ENCODE assay signal across 8 cellular contexts in the genomic region with DNA sequence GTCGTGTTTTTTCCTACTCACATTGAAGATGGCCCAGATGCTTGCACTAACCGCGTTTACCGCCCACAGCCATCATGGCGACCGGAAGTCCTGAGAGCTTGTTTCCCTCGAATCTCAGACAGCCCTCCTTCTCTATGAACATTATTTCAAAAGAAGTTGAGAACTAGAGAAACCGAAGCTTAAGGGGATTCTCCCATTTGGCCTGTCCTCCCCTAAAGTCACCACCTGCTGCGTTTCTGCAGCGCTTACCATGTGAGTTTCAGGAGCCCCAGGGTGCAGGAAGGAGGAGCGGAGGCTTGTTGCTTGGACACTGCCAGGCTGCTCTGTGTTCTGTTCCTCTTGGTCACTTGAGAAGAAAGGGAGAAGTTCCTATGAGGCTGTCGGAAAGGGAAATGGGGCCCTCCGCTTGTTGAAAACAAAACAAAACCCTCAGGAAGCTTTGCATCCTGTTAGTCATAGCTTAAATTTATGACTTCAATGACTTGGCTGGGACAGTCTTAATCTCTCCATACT. TPM values are rescaled to one million over a fixed set of nuclear protein-coding genes. Genes with fewer than 3 reads are reported as not detected.
A peak's percentile ranks its signal among the peaks of the same experiment; 100 is the strongest.
DNase-seq lines count a peak whose midpoint lies in the region; ATAC-seq and TF ChIP-seq lines count a peak whose summit lies in the region.

No MANE protein-coding gene starts in this region.

- H3K9me3 ChIP-seq in A673 (ENCODE audit: low read depth, low read length, poor library complexity, severe bottlenecking) = no peaks in the 10 kb centered on the region
- H3K9me3 ChIP-seq in mucosa of descending colon = no peaks in the 10 kb centered on the region

- no peaks in the 10 kb centered on the region for H3K27me3 ChIP-seq in A673 (replicated peaks; ENCODE audit: insufficient read depth, low read depth, low read length, poor library complexity)

- peak overlapping the region; percentile 99 for H3K27ac Mint-ChIP-seq in activated naive CD4-positive, alpha-beta T cell treated with anti-CD3 and anti-CD28 coated beads, Interleukin-2, amount 50 U/mL, for 24 hours
- H3K27ac Mint-ChIP-seq in stimulated activated naive CD8-positive, alpha-beta T cell treated with anti-CD3 and anti-CD28 coated beads, Interleukin-15, Interleukin-2, amounts not matched to agents 100 ng/mL and 50 ng/mL, for 24 hours = peak overlapping the region; percentile 97

- H3K9me3 Mint-ChIP-seq in activated naive CD4-positive, alpha-beta T cell treated with anti-CD3 and anti-CD28 coated beads, Interleukin-2, amount 50 U/mL, for 24 hours = no peaks in the 10 kb centered on the region
- H3K9me3 Mint-ChIP-seq in stimulated activated naive CD8-positive, alpha-beta T cell treated with anti-CD3 and anti-CD28 coated beads, Interleukin-15, Interleukin-2, amounts not matched to agents 100 ng/mL and 50 ng/mL, for 24 hours = no peaks in the 10 kb centered on the region

- BruUV-seq in A673 (replicated peaks; lab: Mats Ljungman, UMichigan) = no TSS peak

- peaks cover 17% of the 10 kb centered on the region for H3K36me3 Mint-ChIP-seq in activated naive CD4-positive, alpha-beta T cell treated with anti-CD3 and anti-CD28 coated beads, Interleukin-2, amount 50 U/mL, for 24 hours
- H3K36me3 Mint-ChIP-seq in stimulated activated naive CD8-positive, alpha-beta T cell treated with anti-CD3 and anti-CD28 coated beads, Interleukin-15, Interleukin-2, amounts not matched to agents 100 ng/mL and 50 ng/mL, for 24 hours (ENCODE audit: low read depth) = peaks cover 42% of the 10 kb centered on the region

- peak; percentile 73 for ATAC-seq in GM21619 (IDR thresholded peaks at IDR 0.05; ENCODE audit: unreplicated experiment)
- ATAC-seq in mucosa of descending colon = peak; percentile 79

- peak overlapping the region; percentile 98 for H3K27ac ChIP-seq in A673 (ENCODE audit: low read depth, low read length, poor library complexity, severe bottlenecking)

- H3K4me3 ChIP-seq in A673 (ENCODE audit: low read depth, low read length, poor library complexity, severe bottlenecking) = peak overlapping the region; percentile 42
- H3K4me3 ChIP-seq in mucosa of descending colon = no peak overlapping the region

- H3K4me1 ChIP-seq in A673 (ENCODE audit: insufficient read depth, low read length, poor library complexity, severe bottlenecking) = peaks cover 78% of the 10 kb centered on the region
- H3K4me1 ChIP-seq in mucosa of descending colon (ENCODE audit: low read depth) = peaks cover 6% of the 10 kb centered on the region

- DNase-seq in A673 (ENCODE audit: low spot score) (peak; percentile 98), SKM-1 treated with dmso at 0.1 percent for 144 hours (lab: John Stamatoyannopoulos, UW; ENCODE audit: unreplicated experiment) (peak; percentile 62), mucosa of descending colon (peak; percentile 47 to 73 (median 56)), cerebellar cortex (ENCODE audit: low spot score) (no peak), NCI-H2196 treated with DMSO at 0.1 percent for 48 hours (lab: John Stamatoyannopoulos, UW; ENCODE audit: unreplicated experiment) (no peak)

- CTCF ChIA-PET in A673 (lab: Charles Lee) = interaction anchor here (0.6 kb wide), 2 partner anchors 59 to 335 kb away, joined by 3 read pairs; no protein-coding TSS in a partner anchor

- TF ChIP-seq CTCF in A673 (conservative IDR thresholded peaks at IDR 0.05; ENCODE audit: low read depth, low read length) (no peak), mucosa of descending colon (IDR thresholded peaks at IDR 0.05) (no peak)

- H3K4me3 Mint-ChIP-seq in activated naive CD4-positive, alpha-beta T cell treated with anti-CD3 and anti-CD28 coated beads, Interleukin-2, amount 50 U/mL, for 24 hours = peak overlapping the region; percentile 93
- peak overlapping the region; percentile 91 for H3K4me3 Mint-ChIP-seq in stimulated activated naive CD8-positive, alpha-beta T cell treated with anti-CD3 and anti-CD28 coated beads, Interleukin-15, Interleukin-2, amounts not matched to agents 100 ng/mL and 50 ng/mL, for 24 hours

- POLR2A ChIA-PET in A673 (lab: Charles Lee; ENCODE audit: low non-redundant PET) = interaction anchor here (0.6 to 1.2 kb wide), 2 partner anchors 24 to 46 kb away, joined by 3 to 5 read pairs; no protein-coding TSS in a partner anchor

- H3K27me3 Mint-ChIP-seq in activated naive CD4-positive, alpha-beta T cell treated with anti-CD3 and anti-CD28 coated beads, Interleukin-2, amount 50 U/mL, for 24 hours = no peaks in the 10 kb centered on the region
- H3K27me3 Mint-ChIP-seq in stimulated activated naive CD8-positive, alpha-beta T cell treated with anti-CD3 and anti-CD28 coated beads, Interleukin-15, Interleukin-2, amounts not matched to agents 100 ng/mL and 50 ng/mL, for 24 hours = no peaks in the 10 kb centered on the region

- H3K4me1 Mint-ChIP-seq in activated naive CD4-positive, alpha-beta T cell treated with anti-CD3 and anti-CD28 coated beads, Interleukin-2, amount 50 U/mL, for 24 hours = peaks cover 82% of the 10 kb centered on the region
- H3K4me1 Mint-ChIP-seq in stimulated activated naive CD8-positive, alpha-beta T cell treated with anti-CD3 and anti-CD28 coated beads, Interleukin-15, Interleukin-2, amounts not matched to agents 100 ng/mL and 50 ng/mL, for 24 hours (ENCODE audit: low read depth) = peaks cover 87% of the 10 kb centered on the region

- intact Hi-C loops in A673 (cut with micrococcal nuclease; ENCODE audit: unreplicated experiment) (loop anchor here (5.0 kb wide), 2 partner anchors 47 to 137 kb away; a partner anchor contains a TSS), mucosa of descending colon (cut with DNase I, micrococcal nuclease) (no loop called here)

- H3K36me3 ChIP-seq in A673 (ENCODE audit: insufficient read depth, low read length, poor library complexity, severe bottlenecking) (peaks cover 28% of the 10 kb centered on the region), mucosa of descending colon (ENCODE audit: low read depth) (no peaks in the 10 kb centered on the region)

RNA-seq across cellular contexts. Expression of a gene that starts 6.2 kb away (rescaled TPM):
- total RNA-seq in A673 (2021) (139 and 151 TPM in 2 replicates), mucosa of descending colon (10 to 100 TPM; 22.7 to 41.4 (median 28.8) TPM)

RNA-seq across cellular contexts. Expression of a gene that starts 20.3 kb away (rescaled TPM):
- 9.5 and 11.7 TPM in 2 replicates for total RNA-seq in A673 (2021)
- total RNA-seq in mucosa of descending colon = under 1 TPM; 0.17 to 0.39 (median 0.22) TPM

Comparison
In these comparisons a context has a peak if more than half of its experiments do, and no peak if none do; other contexts are left out.
1. DNase-seq: peak in A673 (single experiment), SKM-1 treated with dmso at 0.1 percent for 144 hours (single experiment) and mucosa of descending colon (3 of 3); none in cerebellar cortex (single experiment) and NCI-H2196 treated with DMSO at 0.1 percent for 48 hours (single experiment).